Comparison of ENCODE assay signal across 13 cellular contexts in genomic region chr10:34249634-34250033, GRCh38.
DNase-seq lines count a peak whose midpoint lies in the region; ATAC-seq and TF ChIP-seq lines count a peak whose summit lies in the region.
"Had no signal": no experiment of that assay in that cellular context is flagged by ENCODE, and none has a peak within 500 bp of the region (broad histone marks: within the 10 kb centered on the region; RNA-seq: fewer than 3 reads in every experiment).

No MANE protein-coding gene starts in this region.

- H3K4me1 ChIP-seq in HCT116 (ENCODE audit: control insufficient read depth in 1 of 2, insufficient read depth in 2 of 2, low read length in 2 of 2) = peaks cover 5 to 13% of the 10 kb centered on the region in 2 experiments
- H3K4me1 ChIP-seq in SK-N-SH (ENCODE audit: control insufficient read depth in 1 of 2, insufficient read depth in 2 of 2, low read depth in 1 of 2, low read length in 1 of 2) = peaks cover 0 to under 1% of the 10 kb centered on the region in 2 experiments; a peak in 2 of 4 replicates
- H3K4me1 ChIP-seq: upper lobe of right lung had no signal

- 82% methylated on average over 4 of the region's 4 CpGs for WGBS in SK-N-SH (ENCODE audit: low lambda C conversion rate)

- H3K9me2 ChIP-seq in HCT116 (ENCODE audit: insufficient read depth) (no peaks in the 10 kb centered on the region), SK-N-SH (no peaks in the 10 kb centered on the region)

- peak; percentile 40 for DNase-seq in NCI-H146 (lab: John Stamatoyannopoulos, UW)
- DNase-seq in NCI-H146 treated with DMSO at 0.1 percent for 48 hours (lab: John Stamatoyannopoulos, UW; ENCODE audit: unreplicated experiment) = no peak
- DNase-seq in HCT116 (ENCODE audit: low read depth, low spot score) = no peak
- DNase-seq in SK-N-SH = peak; percentile 35
- DNase-seq in iPS-NIHi7 (ENCODE audit: extremely low spot score) = peak; percentile 58
- DNase-seq in erythroblast (lab: John Stamatoyannopoulos, UW) = no peak
- no peak for DNase-seq in GM10248 (ENCODE audit: extremely low spot score)
- DNase-seq: ACHN, DND-41, mesenchymal stem cell, MM.1S, upper lobe of right lung had no signal

- H3K9ac ChIP-seq in HCT116 (ENCODE audit: low read length) (no peak overlapping the region), SK-N-SH (no peak overlapping the region)

- H3K27me3 ChIP-seq in HCT116 (ENCODE audit: insufficient read depth, low read length) (no peaks in the 10 kb centered on the region), SK-N-SH (ENCODE audit: insufficient read depth) (no peaks in the 10 kb centered on the region)
- H3K27me3 ChIP-seq: upper lobe of right lung had no signal

- TF ChIP-seq CTCF in HCT116 (IDR thresholded peaks at IDR 0.05 in 2 of 3, conservative IDR thresholded peaks at IDR 0.05 in 1 of 3; ENCODE audit: borderline replicate concordance in 1 of 3, insufficient read depth in 1 of 3, low read depth in 2 of 3, low read length in 2 of 3) (peak; percentile 10 to 50 (median 40); a peak in 4 of 6 replicates), SK-N-SH (IDR thresholded peaks at IDR 0.05) (peak; percentile 23), GM10248 (IDR thresholded peaks at IDR 0.05; ENCODE audit: control extremely low read depth, extremely low read depth, low read depth, missing control alignments) (no peak)

- intact Hi-C loops in HCT116 (cut with micrococcal nuclease) = loop anchor here (5.0 kb wide), 1 partner anchor 388 kb away; no protein-coding TSS in a partner anchor

- no peaks in the 10 kb centered on the region for H3K79me2 ChIP-seq in HCT116 (ENCODE audit: insufficient read depth, low read length)
- no peaks in the 10 kb centered on the region for H3K79me2 ChIP-seq in SK-N-SH (ENCODE audit: insufficient read depth)

- H4K20me1 ChIP-seq in HCT116 (ENCODE audit: insufficient read depth) (no peaks in the 10 kb centered on the region), SK-N-SH (ENCODE audit: insufficient read depth) (no peaks in the 10 kb centered on the region)

- POLR2A ChIA-PET in HCT116 (lab: Charles Lee) (no interaction called here), SK-N-SH (lab: Yijun Ruan, JAX) (no interaction called here), GM10248 (lab: Yijun Ruan, JAX) (no interaction called here)

- H3K4me2 ChIP-seq in HCT116 (ENCODE audit: low read length) (no peak overlapping the region), SK-N-SH (no peak overlapping the region)

- BruUV-seq in HCT116 (replicated peaks; lab: Mats Ljungman, UMichigan) = no TSS peak

- CTCF ChIA-PET in HCT116 (lab: Charles Lee) = no interaction called here
- CTCF ChIA-PET in SK-N-SH (lab: Yijun Ruan, JAX) = interaction anchor here (0.9 to 1.8 kb wide), 2 partner anchors 389 to 919 kb away, joined by 3 to 7 read pairs; no protein-coding TSS in a partner anchor
- CTCF ChIA-PET in GM10248 (lab: Yijun Ruan, JAX) = interaction anchor here (0.6 to 1.5 kb wide), 2 partner anchors 13 kb away, joined by 3 to 4 read pairs; no protein-coding TSS in a partner anchor

- H3K4me3 ChIP-seq in HCT116 (replicated peaks in 1 of 2; ENCODE audit: low read depth in 1 of 2, low read length in 2 of 2) (no peak overlapping the region), SK-N-SH (ENCODE audit: low read depth in 2 of 2, low read length in 1 of 2) (no peak overlapping the region)
- H3K4me3 ChIP-seq: upper lobe of right lung had no signal

- H3K36me3 ChIP-seq in HCT116 (ENCODE audit: control insufficient read depth in 1 of 2, insufficient read depth in 2 of 2, low read length in 2 of 2) (no peaks in the 10 kb centered on the region), SK-N-SH (replicated peaks in 1 of 2; ENCODE audit: control insufficient read depth in 1 of 2, insufficient read depth in 2 of 2, low read length in 1 of 2) (no peaks in the 10 kb centered on the region)
- H3K36me3 ChIP-seq: upper lobe of right lung had no signal

- TF ChIP-seq EP300 in SK-N-SH (IDR thresholded peaks at IDR 0.05; ENCODE audit: borderline replicate concordance in 1 of 2, low read depth in 1 of 2, low read length in 1 of 2) = no peak

- ATAC-seq in HCT116 (peak; percentile 84), HG03159 (IDR thresholded peaks at IDR 0.05; ENCODE audit: unreplicated experiment) (no peak)
- ATAC-seq: upper lobe of right lung had no signal

- TF ChIP-seq POLR2A in HCT116 (IDR thresholded peaks at IDR 0.05; ENCODE audit: borderline replicate concordance, extremely low read depth, insufficient read depth, insufficient read length) (no peak), erythroblast (IDR thresholded peaks at IDR 0.05; ENCODE audit: low read length) (no peak)

- no peaks in the 10 kb centered on the region for H3F3A ChIP-seq in SK-N-SH (replicated peaks; ENCODE audit: insufficient read depth)

- no peak overlapping the region for H3K27ac ChIP-seq in HCT116 (ENCODE audit: low read depth, low read length)
- H3K27ac ChIP-seq in SK-N-SH (ENCODE audit: low read depth in 2 of 2, low read length in 1 of 2) = no peak overlapping the region
- H3K27ac ChIP-seq: upper lobe of right lung had no signal

- H3K9me3 ChIP-seq in HCT116 (ENCODE audit: control insufficient read depth in 1 of 2, insufficient read depth in 1 of 2, low read depth in 1 of 2, low read length in 2 of 2) = no peaks in the 10 kb centered on the region
- H3K9me3 ChIP-seq in SK-N-SH = no peaks in the 10 kb centered on the region
- H3K9me3 ChIP-seq: upper lobe of right lung had no signal

- RAD21 ChIA-PET in HCT116 (lab: Charles Lee; ENCODE audit: low non-redundant PET in 1 of 2, low total read pairs in 2 of 2, uncharacterized antibody in 2 of 2, unreplicated experiment in 2 of 2) = no interaction called here

- no peak overlapping the region for H2AFZ ChIP-seq in HCT116 (ENCODE audit: low read depth, low read length, poor library complexity, severe bottlenecking)
- H2AFZ ChIP-seq in SK-N-SH (ENCODE audit: low read depth) = no peak overlapping the region

- TF ChIP-seq RAD21 in HCT116 (IDR thresholded peaks at IDR 0.05; ENCODE audit: low read depth) (peak; percentile 47), SK-N-SH (IDR thresholded peaks at IDR 0.05; ENCODE audit: low read length) (peak; percentile 51)

TF ChIP-seq in HCT116, 20 proteins besides CTCF, POLR2A, EP300 and RAD21:
- no peak for TF ChIP-seq ZFX (IDR thresholded peaks at IDR 0.05)
- no peak for TF ChIP-seq ZNF274 (IDR thresholded peaks at IDR 0.05; ENCODE audit: low read depth, low read length)
- TF ChIP-seq SP1 (IDR thresholded peaks at IDR 0.05; ENCODE audit: low read depth) = no peak
- TF ChIP-seq TCF7L2 (IDR thresholded peaks at IDR 0.05; ENCODE audit: borderline replicate concordance, extremely low read depth, insufficient read depth, insufficient read length) = no peak
- TF ChIP-seq JUND (IDR thresholded peaks at IDR 0.05) = no peak
- TF ChIP-seq FOSL1 (IDR thresholded peaks at IDR 0.05; ENCODE audit: low read depth) = no peak
- TF ChIP-seq EZH2 (IDR thresholded peaks at IDR 0.05) = no peak
- no peak for TF ChIP-seq ELF1 (IDR thresholded peaks at IDR 0.05; ENCODE audit: borderline replicate concordance, low read depth)
- no peak for TF ChIP-seq EGR1 (IDR thresholded peaks at IDR 0.05; ENCODE audit: low read depth)
- TF ChIP-seq CEBPB (IDR thresholded peaks at IDR 0.05; ENCODE audit: low read depth) = no peak
TF ChIP-seq in HCT116: peak in this region for 0.

TF ChIP-seq in SK-N-SH, 30 proteins besides CTCF, POLR2A, EP300 and RAD21 (continues in another document):
- TF ChIP-seq GATA2 (CRISPR knock-in tag; IDR thresholded peaks at IDR 0.05) = no peak; the same call in 1 of the 2 replicates
- TF ChIP-seq MXI1 (IDR thresholded peaks at IDR 0.05; ENCODE audit: low read depth, low read length) = no peak
- no peak for TF ChIP-seq RFX5 (IDR thresholded peaks at IDR 0.05; ENCODE audit: low read length)
- TF ChIP-seq JUND (IDR thresholded peaks at IDR 0.05) = no peak
- TF ChIP-seq POLR2AphosphoS5 (IDR thresholded peaks at IDR 0.05; ENCODE audit: low read depth, low read length) = no peak
- no peak for TF ChIP-seq FOXJ3 (CRISPR knock-in tag; IDR thresholded peaks at IDR 0.05)
- no peak for TF ChIP-seq MAX (IDR thresholded peaks at IDR 0.05; ENCODE audit: low read depth)
- TF ChIP-seq NFIC (IDR thresholded peaks at IDR 0.05; ENCODE audit: borderline replicate concordance) = no peak
- TF ChIP-seq CHD2 (IDR thresholded peaks at IDR 0.05; ENCODE audit: low read length, partially characterized antibody) = no peak
- no peak for TF ChIP-seq SIN3A (IDR thresholded peaks at IDR 0.05; ENCODE audit: borderline replicate concordance, low read depth, low read length)
- TF ChIP-seq NRF1 (IDR thresholded peaks at IDR 0.05; ENCODE audit: low read depth, low read length) = no peak
- no peak for TF ChIP-seq YY1 (IDR thresholded peaks at IDR 0.05; ENCODE audit: low read depth)
- no peak for TF ChIP-seq FOXM1 (IDR thresholded peaks at IDR 0.05; ENCODE audit: low read depth)
- TF ChIP-seq RXRA (IDR thresholded peaks at IDR 0.05; ENCODE audit: borderline replicate concordance, low read depth) = no peak
- no peak for TF ChIP-seq REST (IDR thresholded peaks at IDR 0.05; ENCODE audit: low read depth, low read length)

Comparison
In these comparisons a context has a peak if more than half of its experiments do, and no peak if none do; other contexts are left out.
1. DNase-seq: peak in NCI-H146 (single experiment), SK-N-SH (single experiment) and iPS-NIHi7 (single experiment); none in NCI-H146 treated with DMSO at 0.1 percent for 48 hours (single experiment), HCT116 (single experiment), erythroblast (0 of 2) and GM10248 (single experiment).